Comparison of ENCODE assay signal across 16 cellular contexts in the genomic region with DNA sequence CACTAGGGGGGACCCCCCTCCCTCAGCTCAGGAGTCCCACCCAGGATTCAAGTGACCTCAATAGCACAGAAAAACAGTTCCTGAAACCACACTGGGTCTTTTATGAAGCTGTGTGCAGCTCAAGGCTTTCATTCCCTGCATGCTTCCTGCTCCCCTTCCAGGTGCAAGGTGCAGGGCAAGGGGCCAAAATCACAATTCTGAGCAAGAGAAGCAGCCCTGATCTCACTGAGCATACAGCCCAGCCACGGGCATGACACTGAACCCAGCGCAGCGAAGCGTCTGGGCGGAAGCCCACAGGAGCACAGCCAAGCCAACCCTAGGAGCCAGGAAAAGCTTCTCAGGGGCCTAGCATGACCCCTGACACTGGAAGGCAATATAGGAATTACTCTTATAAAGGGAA.
A peak's percentile ranks its signal among the peaks of the same experiment; 100 is the strongest.
DNase-seq lines count a peak whose midpoint lies in the region; ATAC-seq lines count a peak whose summit lies in the region.
"Had no signal": no experiment of that assay in that cellular context is flagged by ENCODE, and none has a peak within 500 bp of the region (broad histone marks: within the 10 kb centered on the region; RNA-seq: fewer than 3 reads in every experiment).

No MANE protein-coding gene starts in this region.

- no peaks in the 10 kb centered on the region for H3K79me1 ChIP-seq in neuronal stem cell (ENCODE audit: low read depth, low read length)

- no peak overlapping the region for H3K4ac ChIP-seq in neuronal stem cell (ENCODE audit: low read length)

- H3K18ac ChIP-seq in neuronal stem cell (ENCODE audit: low read length) = peak overlapping the region; percentile 69

- DNase-seq in NCI-H1092 (lab: John Stamatoyannopoulos, UW) (peak; percentile 20), NCI-H2196 (lab: John Stamatoyannopoulos, UW; ENCODE audit: unreplicated experiment) (peak; percentile 80), neuronal stem cell (ENCODE audit: low spot score) (no peak), NCI-H526 treated with DMSO at 0.1 percent for 48 hours (lab: John Stamatoyannopoulos, UW) (no peak)
- no peak for DNase-seq in activated CD8-positive, alpha-beta memory T cell treated with anti-CD3 and anti-CD28 coated beads, Interleukin-2, amount 10 ng/mL, durations not matched to agents 7 days and 5 days
- DNase-seq: CD8-positive, alpha-beta T cell; COR-L47; DMS53; H7; IMR-90 had no signal

- H3K9me3 Mint-ChIP-seq in activated CD8-positive, alpha-beta memory T cell treated with anti-CD3 and anti-CD28 coated beads, Interleukin-2, amount 10 ng/mL, durations not matched to agents 7 days and 5 days (ENCODE audit: low read depth) = peaks cover 6% of the 10 kb centered on the region

- H3K23ac ChIP-seq in neuronal stem cell (ENCODE audit: low read depth, low read length, poor library complexity) = no peak overlapping the region

- no peak for ATAC-seq in activated CD8-positive, alpha-beta memory T cell treated with anti-CD3 and anti-CD28 coated beads, Interleukin-2, amount 10 ng/mL, durations not matched to agents 7 days and 5 days
- ATAC-seq in HG02970 (IDR thresholded peaks at IDR 0.05; ENCODE audit: low FRiP score, unreplicated experiment) = no peak
- ATAC-seq: CD8-positive, alpha-beta T cell; GM12878; GM23338 had no signal

- no peak overlapping the region for H4K91ac ChIP-seq in neuronal stem cell (ENCODE audit: low read depth, low read length, poor library complexity)

- H2AK5ac ChIP-seq in neuronal stem cell (ENCODE audit: low read depth, low read length) = peak overlapping the region; percentile 11

- no peaks in the 10 kb centered on the region for H3K36me3 Mint-ChIP-seq in activated CD8-positive, alpha-beta memory T cell treated with anti-CD3 and anti-CD28 coated beads, Interleukin-2, amount 10 ng/mL, durations not matched to agents 7 days and 5 days
- H3K36me3 Mint-ChIP-seq: CD14-positive monocyte; CD8-positive, alpha-beta T cell had no signal

- H4K20me1 ChIP-seq in BLaER1 treated with 17β-estradiol and CSF1 and Interleukin-3, amounts not matched to agents 10 nM and 100 nM = no peaks in the 10 kb centered on the region

- peaks cover 0 to 31% (median 26%) of the 10 kb centered on the region in 10 experiments; a peak in 16 of 20 replicates for H3K4me1 ChIP-seq in BLaER1 treated with 17β-estradiol and CSF1 and Interleukin-3, amounts not matched to agents 10 nM and 100 nM
- H3K4me1 ChIP-seq in neuronal stem cell (ENCODE audit: control insufficient read depth in 2 of 2, insufficient read depth in 1 of 2, low read depth in 1 of 2, low read length in 2 of 2) = peaks cover 5 to 9% of the 10 kb centered on the region in 2 donors

- H2AFZ ChIP-seq in neuronal stem cell (ENCODE audit: low read length) = no peak overlapping the region
- H2AFZ ChIP-seq: GM23338 had no signal

- H3K14ac ChIP-seq in neuronal stem cell (ENCODE audit: low read length) = no peak overlapping the region

- H3K27ac ChIP-seq in BLaER1 treated with 17β-estradiol and CSF1 and Interleukin-3, amounts not matched to agents 10 nM and 100 nM = no peak overlapping the region
- H3K27ac ChIP-seq in neuronal stem cell (replicated peaks; ENCODE audit: low read length) = no peak overlapping the region

- H3K27ac Mint-ChIP-seq in activated CD8-positive, alpha-beta memory T cell treated with anti-CD3 and anti-CD28 coated beads, Interleukin-2, amount 10 ng/mL, durations not matched to agents 7 days and 5 days = no peak overlapping the region
- H3K27ac Mint-ChIP-seq: B cell; CD8-positive, alpha-beta T cell; GM23338 had no signal

- H2BK12ac ChIP-seq in neuronal stem cell (ENCODE audit: low read length) = no peak overlapping the region

- WGBS in neuronal stem cell (ENCODE audit: extremely low coverage in 2 of 2, insufficient read length in 2 of 2, insufficient replicate concordance in 1 of 2), 2 donors = no CpG with 5 or more reads among the region's 5 CpGs

- no peak overlapping the region for H4K8ac ChIP-seq in neuronal stem cell (ENCODE audit: low read depth, low read length)

- H3K9me3 ChIP-seq in BLaER1 treated with 17β-estradiol and CSF1 and Interleukin-3, amounts not matched to agents 10 nM and 100 nM (replicated peaks in 1 of 11) = peaks cover 34 to 47% (median 37%) of the 10 kb centered on the region in 11 experiments
- H3K9me3 ChIP-seq in neuronal stem cell (replicated peaks in 1 of 2; ENCODE audit: control insufficient read depth in 2 of 2, insufficient read depth in 1 of 2, low read depth in 1 of 2, low read length in 2 of 2) = peaks cover 3 to 23% of the 10 kb centered on the region in 2 donors

- no peaks in the 10 kb centered on the region for H3K27me3 Mint-ChIP-seq in activated CD8-positive, alpha-beta memory T cell treated with anti-CD3 and anti-CD28 coated beads, Interleukin-2, amount 10 ng/mL, durations not matched to agents 7 days and 5 days
- H3K27me3 Mint-ChIP-seq: B cell had no signal

- H3K4me2 ChIP-seq in BLaER1 treated with 17β-estradiol and CSF1 and Interleukin-3, amounts not matched to agents 10 nM and 100 nM = peak overlapping the region in 8 of 11 experiments; percentile 59 to 74 (median 66); a peak in 16 of 22 replicates
- no peak overlapping the region for H3K4me2 ChIP-seq in neuronal stem cell (ENCODE audit: insufficient read depth, low read length, poor library complexity, severe bottlenecking)
- H3K4me2 ChIP-seq: GM23338 had no signal

- H3K27me3 ChIP-seq in BLaER1 treated with 17β-estradiol and CSF1 and Interleukin-3, amounts not matched to agents 10 nM and 100 nM = no peaks in the 10 kb centered on the region
- H3K27me3 ChIP-seq in neuronal stem cell (ENCODE audit: control insufficient read depth in 3 of 3, insufficient read depth in 3 of 3, low read depth in 1 of 3, low read length in 3 of 3) = no peaks in the 10 kb centered on the region

- peak overlapping the region; percentile 40 for H2BK5ac ChIP-seq in neuronal stem cell (ENCODE audit: low read length)

- no peak overlapping the region for H3K4me3 Mint-ChIP-seq in activated CD8-positive, alpha-beta memory T cell treated with anti-CD3 and anti-CD28 coated beads, Interleukin-2, amount 10 ng/mL, durations not matched to agents 7 days and 5 days
- H3K4me3 Mint-ChIP-seq: B cell; CD14-positive monocyte; CD8-positive, alpha-beta T cell; GM23338 had no signal

- H3K4me1 Mint-ChIP-seq in activated CD8-positive, alpha-beta memory T cell treated with anti-CD3 and anti-CD28 coated beads, Interleukin-2, amount 10 ng/mL, durations not matched to agents 7 days and 5 days = no peaks in the 10 kb centered on the region
- H3K4me1 Mint-ChIP-seq: B cell, CD14-positive monocyte had no signal

- CTCF ChIA-PET in activated CD8-positive, alpha-beta memory T cell treated with anti-CD3 and anti-CD28 coated beads, Interleukin-2, amount 10 ng/mL, durations not matched to agents 7 days and 5 days (lab: Charles Lee) = no interaction called here

- H3K36me3 ChIP-seq in BLaER1 treated with 17β-estradiol and CSF1 and Interleukin-3, amounts not matched to agents 10 nM and 100 nM = no peaks in the 10 kb centered on the region; a peak in 1 of 22 replicates
- H3K36me3 ChIP-seq in neuronal stem cell (replicated peaks in 1 of 2; ENCODE audit: control insufficient read depth in 2 of 2, insufficient read depth in 2 of 2, low read length in 2 of 2) = no peaks in the 10 kb centered on the region

- no peak overlapping the region for H2BK15ac ChIP-seq in neuronal stem cell (ENCODE audit: low read length)

- H3K4me3 ChIP-seq in BLaER1 treated with 17β-estradiol and CSF1 and Interleukin-3, amounts not matched to agents 10 nM and 100 nM = no peak overlapping the region
- no peak overlapping the region for H3K4me3 ChIP-seq in neuronal stem cell (ENCODE audit: low read length in 2 of 2)
- H3K4me3 ChIP-seq: GM12878, GM23338 had no signal

- no peak overlapping the region for H2BK120ac ChIP-seq in neuronal stem cell (ENCODE audit: low read depth, low read length)

- H3K9ac ChIP-seq in BLaER1 treated with 17β-estradiol and CSF1 and Interleukin-3, amounts not matched to agents 10 nM and 100 nM = no peak overlapping the region
- H3K9ac ChIP-seq in neuronal stem cell (ENCODE audit: low read depth, low read length, poor library complexity) = no peak overlapping the region

Comparison
In these comparisons a context has a peak if more than half of its experiments do, and no peak if none do; other contexts are left out.
1. DNase-seq: peak in NCI-H1092 (single experiment) and NCI-H2196 (single experiment); none in neuronal stem cell (single experiment), activated CD8-positive, alpha-beta memory T cell treated with anti-CD3 and anti-CD28 coated beads, Interleukin-2, amount 10 ng/mL, durations not matched to agents 7 days and 5 days (single experiment) and NCI-H526 treated with DMSO at 0.1 percent for 48 hours (single experiment).